In the genomic region with DNA sequence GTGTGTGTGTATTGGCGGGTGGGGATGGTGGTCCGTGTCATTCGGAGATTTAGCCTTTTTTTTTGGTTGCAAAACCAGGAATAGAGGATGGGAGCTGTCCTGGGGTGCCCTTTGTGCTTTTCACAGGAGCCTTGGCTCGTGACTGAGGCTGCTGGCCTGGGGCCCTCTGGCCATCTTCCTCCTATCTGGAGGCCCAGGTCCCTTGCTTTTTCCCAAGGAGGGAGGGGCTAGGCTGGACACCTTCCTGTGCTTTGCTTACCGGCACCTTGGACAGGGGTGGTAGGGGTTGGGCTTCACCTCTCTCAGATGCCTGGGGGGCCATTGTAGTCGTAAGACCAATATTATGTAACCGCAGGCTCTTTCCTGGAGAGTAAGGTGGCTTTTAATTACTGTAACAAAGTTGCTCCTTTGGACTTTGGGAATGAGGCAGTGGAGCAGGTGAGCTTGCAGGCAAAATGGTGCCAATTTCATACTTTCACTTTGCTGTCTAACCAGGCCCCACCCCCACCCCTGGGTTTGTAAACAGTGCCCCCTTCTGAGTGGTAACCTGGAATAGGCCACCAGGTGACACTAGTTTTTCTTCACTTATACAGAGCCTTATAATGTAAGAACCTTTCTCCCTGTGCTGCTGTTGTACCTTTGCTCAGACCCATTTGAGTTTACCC, we compare ENCODE assay signal across 8 cellular contexts. TPM values are rescaled to one million over a fixed set of nuclear protein-coding genes. Genes with fewer than 3 reads are reported as not detected.
DNase-seq lines count a peak whose midpoint lies in the region; ATAC-seq and TF ChIP-seq lines count a peak whose summit lies in the region.

No MANE protein-coding gene starts in this region.

- H3K36me3 Mint-ChIP-seq in IgD-negative memory B cell: peaks cover 3% of the 10 kb centered on the region
- peaks cover 48% of the 10 kb centered on the region for H3K36me3 Mint-ChIP-seq in brain

- H3K4me1 Mint-ChIP-seq in IgD-negative memory B cell (peaks cover 17 to 32% (median 18%) of the 10 kb centered on the region in 3 donors), brain (peaks cover 79% of the 10 kb centered on the region)

- H3K27ac Mint-ChIP-seq in IgD-negative memory B cell (peak overlapping the region; percentile 10 to 97 (median 59)), brain (peak overlapping the region; percentile 33 to 89 (median 84))

- no peak for ATAC-seq in omental fat pad (ENCODE audit: low FRiP score)

- peak; percentile 88 for DNase-seq in ELF-1 (ENCODE audit: low read depth, low spot score)
- peak; percentile 8 to 35 for DNase-seq in SW 1271 (lab: John Stamatoyannopoulos, UW)
- peak; percentile 15 for DNase-seq in iris pigment epithelial cell (ENCODE audit: low read depth)
- peak; percentile 54 for DNase-seq in stimulated activated CD4-positive, alpha-beta T cell treated with anti-CD3 and anti-CD28 coated beads, Interleukin-15, amount 100 ng/mL, for 24 hours
- DNase-seq in omental fat pad (ENCODE audit: low spot score): no peak
- DNase-seq in middle frontal gyrus (ENCODE audit: extremely low spot score, low spot score): no peak

- peak overlapping the region; percentile 85 to 98 (median 94) for H3K4me3 Mint-ChIP-seq in IgD-negative memory B cell
- H3K4me3 Mint-ChIP-seq in brain: peak overlapping the region; percentile 86 to 98 (median 91)

- no peak for TF ChIP-seq CTCF in brain (conservative IDR thresholded peaks at IDR 0.05)
- no peak for TF ChIP-seq CTCF in omental fat pad (IDR thresholded peaks at IDR 0.05)

- H3K9me3 Mint-ChIP-seq in IgD-negative memory B cell (no peaks in the 10 kb centered on the region), brain (no peaks in the 10 kb centered on the region)

- H3K27me3 Mint-ChIP-seq in IgD-negative memory B cell (peaks cover 2% of the 10 kb centered on the region), brain (peaks cover 15% of the 10 kb centered on the region)

RNA-seq across cellular contexts. Expression of gene DYNLL2, which starts 1.2 kb away (rescaled TPM):
- polyA plus RNA-seq in IgD-negative memory B cell (0.55 TPM), brain (ENCODE audit: insufficient read depth, low read depth, low replicate concordance) (99.4 TPM)
- total RNA-seq in omental fat pad: 10 to 100 TPM; 15.8 to 22.5 (median 20.7) TPM

Comparison
In these comparisons a context has a peak if more than half of its experiments do, and no peak if none do; other contexts are left out.
1. DNase-seq: peak in ELF-1 (single experiment), SW 1271 (2 of 2), iris pigment epithelial cell (single experiment) and stimulated activated CD4-positive, alpha-beta T cell treated with anti-CD3 and anti-CD28 coated beads, Interleukin-15, amount 100 ng/mL, for 24 hours (single experiment); none in omental fat pad (single experiment) and middle frontal gyrus (single experiment).
2. RNA of gene DYNLL2, which starts 1.2 kb away (polyA plus RNA-seq): 99.4 TPM in brain (single experiment); 0.55 TPM in IgD-negative memory B cell (single experiment); every median in the first group is over 10 times any median in the second.